9 cellular contexts compared by ENCODE assay signal in genomic region chr2:33134086-33134763, GRCh38.
DNase-seq lines count a peak whose midpoint lies in the region; ATAC-seq and TF ChIP-seq lines count a peak whose summit lies in the region.
"Had no signal": no experiment of that assay in that cellular context is flagged by ENCODE, and none has a peak within 500 bp of the region (broad histone marks: within the 10 kb centered on the region; RNA-seq: fewer than 3 reads in every experiment).

No MANE protein-coding gene starts in this region.

- 58 to 62% methylated on average over 14 of the region's 14 CpGs for WGBS in body of pancreas, 2 donors
- 42 to 51% methylated on average over 14 of the region's 14 CpGs for WGBS in testis, 2 donors

- peaks cover 3% of the 10 kb centered on the region for H3K4me1 Mint-ChIP-seq in activated CD8-positive, alpha-beta memory T cell treated with anti-CD3 and anti-CD28 coated beads, Interleukin-2, amount 10 ng/mL, durations not matched to agents 7 days and 5 days

- H3K36me3 ChIP-seq in A673 (ENCODE audit: insufficient read depth, low read length, poor library complexity, severe bottlenecking): no peaks in the 10 kb centered on the region
- no peaks in the 10 kb centered on the region for H3K36me3 ChIP-seq in body of pancreas (replicated peaks in 1 of 2; ENCODE audit: insufficient read depth in 1 of 2, low read depth in 2 of 2)
- no peaks in the 10 kb centered on the region for H3K36me3 ChIP-seq in testis (ENCODE audit: low read depth, missing control alignments)

- H3K27me3 Mint-ChIP-seq in activated CD8-positive, alpha-beta memory T cell treated with anti-CD3 and anti-CD28 coated beads, Interleukin-2, amount 10 ng/mL, durations not matched to agents 7 days and 5 days: peaks cover 39% of the 10 kb centered on the region

- no peak overlapping the region for H3K27ac ChIP-seq in A673 (ENCODE audit: low read depth, low read length, poor library complexity, severe bottlenecking)
- H3K27ac ChIP-seq in body of pancreas: peak overlapping the region in 1 of 4 donors; percentile 28
- H3K27ac ChIP-seq in testis: peak overlapping the region; percentile 53 to 57
- H3K27ac ChIP-seq: C4-2B had no signal

- DNase-seq in A673 (ENCODE audit: low spot score) (peak; percentile 49), NCI-H1105 treated with DMSO at 0.1 percent for 48 hours (lab: John Stamatoyannopoulos, UW) (peak; percentile 41), body of pancreas (peak; percentile 12 to 40 (median 26)), left kidney (ENCODE audit: low read depth, low spot score) (peak; percentile 73), testis (peak; percentile 51)
- no peak for DNase-seq in activated CD8-positive, alpha-beta memory T cell treated with anti-CD3 and anti-CD28 coated beads, Interleukin-2, amount 10 ng/mL, durations not matched to agents 7 days and 5 days
- DNase-seq in stimulated activated CD4-positive, alpha-beta T cell treated with anti-CD3 and anti-CD28 coated beads, Interleukin-4, amount 100 ng/mL, for 1 hour: no peak

- no peak overlapping the region for H3K4me3 ChIP-seq in A673 (ENCODE audit: low read depth, low read length, poor library complexity, severe bottlenecking)
- no peak overlapping the region for H3K4me3 ChIP-seq in body of pancreas
- peak overlapping the region; percentile 33 to 38 for H3K4me3 ChIP-seq in testis

- TF ChIP-seq POLR2A in body of pancreas (IDR thresholded peaks at IDR 0.05): peak in 2 of 3 donors; percentile 10 to 19
- TF ChIP-seq POLR2A in testis (IDR thresholded peaks at IDR 0.05): no peak

- H3K36me3 Mint-ChIP-seq in activated CD8-positive, alpha-beta memory T cell treated with anti-CD3 and anti-CD28 coated beads, Interleukin-2, amount 10 ng/mL, durations not matched to agents 7 days and 5 days: no peaks in the 10 kb centered on the region

- POLR2A ChIA-PET in A673 (lab: Charles Lee; ENCODE audit: low non-redundant PET): interaction anchor here (0.6 kb wide), 1 partner anchor 111 kb away, joined by 4 read pairs; no protein-coding TSS in a partner anchor

- H3K4me1 ChIP-seq in A673 (ENCODE audit: insufficient read depth, low read length, poor library complexity, severe bottlenecking) (no peaks in the 10 kb centered on the region), body of pancreas (no peaks in the 10 kb centered on the region), testis (no peaks in the 10 kb centered on the region)

- no peak overlapping the region for H3K27ac Mint-ChIP-seq in activated CD8-positive, alpha-beta memory T cell treated with anti-CD3 and anti-CD28 coated beads, Interleukin-2, amount 10 ng/mL, durations not matched to agents 7 days and 5 days

- no peaks in the 10 kb centered on the region for H3K9me3 Mint-ChIP-seq in activated CD8-positive, alpha-beta memory T cell treated with anti-CD3 and anti-CD28 coated beads, Interleukin-2, amount 10 ng/mL, durations not matched to agents 7 days and 5 days (ENCODE audit: low read depth)

- ATAC-seq in body of pancreas (peak; percentile 54), GM19467 (IDR thresholded peaks at IDR 0.05; ENCODE audit: unreplicated experiment) (no peak)
- no peak for ATAC-seq in activated CD8-positive, alpha-beta memory T cell treated with anti-CD3 and anti-CD28 coated beads, Interleukin-2, amount 10 ng/mL, durations not matched to agents 7 days and 5 days

- TF ChIP-seq CTCF in A673 (conservative IDR thresholded peaks at IDR 0.05; ENCODE audit: low read depth, low read length) (no peak), body of pancreas (IDR thresholded peaks at IDR 0.05) (no peak), testis (IDR thresholded peaks at IDR 0.05) (no peak)

- H3K27me3 ChIP-seq in A673 (replicated peaks; ENCODE audit: insufficient read depth, low read depth, low read length, poor library complexity) (peaks cover 5% of the 10 kb centered on the region), body of pancreas (no peaks in the 10 kb centered on the region), testis (no peaks in the 10 kb centered on the region)

- no peaks in the 10 kb centered on the region for H3K9me3 ChIP-seq in A673 (ENCODE audit: low read depth, low read length, poor library complexity, severe bottlenecking)
- no peaks in the 10 kb centered on the region for H3K9me3 ChIP-seq in body of pancreas
- H3K9me3 ChIP-seq in testis: no peaks in the 10 kb centered on the region

- CTCF ChIA-PET in A673 (lab: Charles Lee): no interaction called here
- CTCF ChIA-PET in activated CD8-positive, alpha-beta memory T cell treated with anti-CD3 and anti-CD28 coated beads, Interleukin-2, amount 10 ng/mL, durations not matched to agents 7 days and 5 days (lab: Charles Lee): no interaction called here

- intact Hi-C loops in A673 (cut with micrococcal nuclease; ENCODE audit: unreplicated experiment): no loop called here
- intact Hi-C loops in body of pancreas (cut with DNase I): no loop called here
- intact Hi-C loops in testis (cut with DNase I; ENCODE audit: low total_unique reads): no loop called here

- BruUV-seq in A673 (replicated peaks; lab: Mats Ljungman, UMichigan): no TSS peak

- H3K4me3 Mint-ChIP-seq in activated CD8-positive, alpha-beta memory T cell treated with anti-CD3 and anti-CD28 coated beads, Interleukin-2, amount 10 ng/mL, durations not matched to agents 7 days and 5 days: no peak overlapping the region

Comparison
In these comparisons a context has a peak if more than half of its experiments do, and no peak if none do; other contexts are left out.
1. DNase-seq: peak in A673 (single experiment), NCI-H1105 treated with DMSO at 0.1 percent for 48 hours (single experiment), body of pancreas (4 of 4), left kidney (single experiment) and testis (single experiment); none in activated CD8-positive, alpha-beta memory T cell treated with anti-CD3 and anti-CD28 coated beads, Interleukin-2, amount 10 ng/mL, durations not matched to agents 7 days and 5 days (single experiment) and stimulated activated CD4-positive, alpha-beta T cell treated with anti-CD3 and anti-CD28 coated beads, Interleukin-4, amount 100 ng/mL, for 1 hour (single experiment).
2. H3K4me3 ChIP-seq: peak in testis (2 of 2); none in A673 (single experiment) and body of pancreas (0 of 2).